Comparison of ENCODE assay signal across 8 cellular contexts in genomic region chr11:46918087-46918751, GRCh38. TPM values are rescaled to one million over a fixed set of nuclear protein-coding genes. Genes with fewer than 3 reads are reported as not detected.
DNase-seq lines count a peak whose midpoint lies in the region; ATAC-seq and TF ChIP-seq lines count a peak whose summit lies in the region.

LRP4 (minus strand) TSS chr11:46918550; CDS start chr11:46918379, 171 bp downstream.

- H3K4me3 ChIP-seq in AG09309 (ENCODE audit: control insufficient read depth, low read depth, low read length), result peak within 1 kb of the TSS; percentile 47
- H3K4me3 ChIP-seq in astrocyte of the cerebellum (ENCODE audit: low read depth, low read length), result peak within 1 kb of the TSS; percentile 71
- H3K4me3 ChIP-seq in sigmoid colon, result peak within 1 kb of the TSS; percentile 47 to 76 (median 60)

- H3K27me3 ChIP-seq in sigmoid colon, result no peaks in the 10 kb centered on the region

- no peak for TF ChIP-seq POLR2A in sigmoid colon (IDR thresholded peaks at IDR 0.05)

- H3K9me3 ChIP-seq in sigmoid colon, result no peaks in the 10 kb centered on the region

- TF ChIP-seq CTCF in AG09309 (IDR thresholded peaks at IDR 0.05; ENCODE audit: control insufficient read depth, insufficient read depth, low read depth, low read length, missing control alignments) (no peak), astrocyte of the cerebellum (IDR thresholded peaks at IDR 0.05; ENCODE audit: low read depth, low read length, missing control alignments) (no peak), sigmoid colon (IDR thresholded peaks at IDR 0.05) (no peak)

- intact Hi-C loops in sigmoid colon (cut with DNase I), result loop anchor here (5.0 kb wide), 1 partner anchor 84 kb away; no protein-coding TSS in a partner anchor

- DNase-seq in AG09309 (ENCODE audit: low read depth) (no peak), RPMI8226 (peak; percentile 37), astrocyte of the cerebellum (ENCODE audit: low read depth) (no peak), hypothalamus (lab: John Stamatoyannopoulos, UW) (peak in 34 of 51 donors; percentile 33 to 81 (median 60)), sigmoid colon (peak; percentile 68), KBM-7 (no peak)

- no peaks in the 10 kb centered on the region for H3K36me3 ChIP-seq in sigmoid colon

- peaks cover 0 to 70% (median 54%) of the 10 kb centered on the region in 4 donors for H3K4me1 ChIP-seq in sigmoid colon

- TF ChIP-seq EP300 in sigmoid colon (IDR thresholded peaks at IDR 0.05), result no peak

- in situ Hi-C loops in astrocyte of the cerebellum (cut with HindIII; ENCODE audit: low sequenced_read_pairs) (no loop called here), KBM-7 (cut with MboI; ENCODE audit: low pct_unique_long_range_greater_than_20kb, low sequenced_read_pairs) (no loop called here)

- H3K27ac ChIP-seq in sigmoid colon, result peak within 1 kb of the TSS; percentile 67 to 84 (median 70)

- ATAC-seq in GM19463 (IDR thresholded peaks at IDR 0.05; ENCODE audit: unreplicated experiment), result peak; percentile 62
- ATAC-seq in HG03342 (IDR thresholded peaks at IDR 0.05; ENCODE audit: unreplicated experiment), result no peak

- WGBS in sigmoid colon, 2 donors, result 1% methylated on average over 95 of the region's 95 CpGs

RNA-seq across cellular contexts. Expression of gene LRP4, which starts in this region (rescaled TPM):
- total RNA-seq in sigmoid colon, result 10 to 100 TPM in 1 of 4 donors, 1 to 10 TPM in 3; 2.1 to 14.4 (median 6.0) TPM
- polyA plus RNA-seq in sigmoid colon, result 10 to 100 TPM in 1 of 3 donors, 1 to 10 TPM in 2; 2.4 to 17.6 (median 2.8) TPM

Comparison
In these comparisons a context has a peak if more than half of its experiments do, and no peak if none do; other contexts are left out.
1. DNase-seq: peak in RPMI8226 (single experiment), hypothalamus (34 of 51) and sigmoid colon (single experiment); none in AG09309 (single experiment), astrocyte of the cerebellum (single experiment) and KBM-7 (single experiment).
2. Peak in every context shown above with its lines, with median percentiles within 50 percentile points of each other: H3K4me3 ChIP-seq.